9 cellular contexts compared by ENCODE assay signal in genomic region chr11:120400564-120401364, GRCh38.
A peak's percentile ranks its signal among the peaks of the same experiment; 100 is the strongest.
DNase-seq lines count a peak whose midpoint lies in the region; ATAC-seq and TF ChIP-seq lines count a peak whose summit lies in the region.
"Had no signal": no experiment of that assay in that cellular context is flagged by ENCODE, and none has a peak within 500 bp of the region (broad histone marks: within the 10 kb centered on the region; RNA-seq: fewer than 3 reads in every experiment).

No MANE protein-coding gene starts in this region.

- no peaks in the 10 kb centered on the region for H3K36me3 Mint-ChIP-seq in natural killer cell

- peak; percentile 46 for DNase-seq in DMS53 (lab: John Stamatoyannopoulos, UW)
- no peak for DNase-seq in DMS53 treated with DMSO at 0.1 percent for 48 hours (lab: John Stamatoyannopoulos, UW; ENCODE audit: unreplicated experiment)
- peak; percentile 10 for DNase-seq in iPS-NIHi7 (ENCODE audit: extremely low spot score)
- DNase-seq in upper lobe of right lung: no peak
- DNase-seq in natural killer cell: no peak

- peak overlapping the region; percentile 32 for H3K27ac ChIP-seq in upper lobe of right lung
- H3K27ac ChIP-seq: 22Rv1 had no signal

- peaks cover 6 to 10% of the 10 kb centered on the region in 2 donors for H3K4me1 Mint-ChIP-seq in natural killer cell

- no peak overlapping the region for H3K27ac Mint-ChIP-seq in natural killer cell

- H3K27me3 Mint-ChIP-seq in natural killer cell (ENCODE audit: low read depth in 2 of 2): peaks cover 3 to 17% of the 10 kb centered on the region in 2 donors

- no peaks in the 10 kb centered on the region for H3K27me3 ChIP-seq in upper lobe of right lung

- no peaks in the 10 kb centered on the region for H3K9me3 ChIP-seq in upper lobe of right lung

- H3K4me3 Mint-ChIP-seq in natural killer cell: no peak overlapping the region

- intact Hi-C loops in upper lobe of right lung (cut with DNase I) (no loop called here), natural killer cell (cut with micrococcal nuclease) (no loop called here)

- TF ChIP-seq CTCF in WI38 (IDR thresholded peaks at IDR 0.05; ENCODE audit: low read depth, low read length): no peak
- no peak for TF ChIP-seq CTCF in upper lobe of right lung (IDR thresholded peaks at IDR 0.05)
- no peak for TF ChIP-seq CTCF in natural killer cell (IDR thresholded peaks at IDR 0.05)

- H3K4me3 ChIP-seq in WI38 (ENCODE audit: low read depth, low read length) (peak overlapping the region; percentile 46), upper lobe of right lung (no peak overlapping the region)

- H3K9me3 Mint-ChIP-seq in natural killer cell: no peaks in the 10 kb centered on the region

- no peaks in the 10 kb centered on the region for H3K36me3 ChIP-seq in upper lobe of right lung

- peaks cover 26% of the 10 kb centered on the region for H3K4me1 ChIP-seq in upper lobe of right lung

- peak; percentile 79 for ATAC-seq in upper lobe of right lung
- no peak for ATAC-seq in GM21360 (IDR thresholded peaks at IDR 0.05; ENCODE audit: unreplicated experiment)
- no peak for ATAC-seq in natural killer cell
- no peak for ATAC-seq in GM21786 (IDR thresholded peaks at IDR 0.05; ENCODE audit: unreplicated experiment)

Comparison
In these comparisons a context has a peak if more than half of its experiments do, and no peak if none do; other contexts are left out.
1. DNase-seq: peak in DMS53 (single experiment) and iPS-NIHi7 (single experiment); none in DMS53 treated with DMSO at 0.1 percent for 48 hours (single experiment), upper lobe of right lung (single experiment) and natural killer cell (single experiment).